ENCODE assay signal across 1 cellular context in the genomic region with DNA sequence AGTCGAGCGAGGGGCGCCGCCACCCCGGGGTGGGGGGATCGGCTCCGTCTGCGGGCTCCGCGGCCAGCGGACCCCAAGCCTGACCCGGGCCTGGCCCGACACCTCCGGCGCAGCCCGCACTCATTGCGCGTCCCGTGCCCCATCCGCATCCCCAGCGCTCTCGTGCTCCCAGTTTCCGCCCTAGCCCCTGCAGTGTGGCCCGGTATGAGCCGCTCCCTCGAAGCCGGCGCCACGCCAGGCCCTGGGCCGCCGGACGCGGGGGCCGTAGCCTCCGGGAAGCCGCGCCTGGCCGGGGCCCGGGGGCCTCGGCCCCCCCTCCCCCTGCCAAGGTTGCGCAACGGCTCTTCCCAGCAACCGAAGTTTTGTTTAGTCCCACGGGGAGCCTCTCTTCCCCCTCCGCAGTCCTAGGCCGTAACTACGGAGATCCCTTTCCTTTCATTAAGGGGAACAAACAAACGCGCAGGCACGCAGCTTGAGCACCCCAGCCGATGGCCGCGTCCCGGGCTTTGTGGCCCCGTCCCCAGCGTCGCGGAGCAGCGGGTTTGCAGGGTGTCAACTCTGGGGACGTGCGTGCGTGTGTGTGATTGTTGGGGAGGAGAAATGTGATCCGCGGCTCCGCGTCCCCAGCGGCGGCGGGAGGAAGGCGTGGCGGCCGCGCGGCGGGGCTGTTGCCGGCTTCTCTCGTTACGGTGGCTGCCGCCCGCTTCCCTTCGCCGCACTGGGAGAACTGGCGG.
TF ChIP-seq lines count a peak whose summit lies in the region.

No MANE protein-coding gene starts in this region.

TF ChIP-seq in HepG2, 621 proteins besides CTCF, POLR2A, EP300 and RAD21 (continued from another document and continues in another):
- TF ChIP-seq, protein P1, sequence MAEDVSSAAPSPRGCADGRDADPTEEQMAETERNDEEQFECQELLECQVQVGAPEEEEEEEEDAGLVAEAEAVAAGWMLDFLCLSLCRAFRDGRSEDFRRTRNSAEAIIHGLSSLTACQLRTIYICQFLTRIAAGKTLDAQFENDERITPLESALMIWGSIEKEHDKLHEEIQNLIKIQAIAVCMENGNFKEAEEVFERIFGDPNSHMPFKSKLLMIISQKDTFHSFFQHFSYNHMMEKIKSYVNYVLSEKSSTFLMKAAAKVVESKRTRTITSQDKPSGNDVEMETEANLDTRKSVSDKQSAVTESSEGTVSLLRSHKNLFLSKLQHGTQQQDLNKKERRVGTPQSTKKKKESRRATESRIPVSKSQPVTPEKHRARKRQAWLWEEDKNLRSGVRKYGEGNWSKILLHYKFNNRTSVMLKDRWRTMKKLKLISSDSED (CRISPR knock-in tag; IDR thresholded peaks at IDR 0.05): no peak
- TF ChIP-seq BHLHE40 (IDR thresholded peaks at IDR 0.05; ENCODE audit: low read length) (no peak; the same call in 1 of the 2 replicates), SETDB1 (CRISPR knock-in tag; IDR thresholded peaks at IDR 0.05; ENCODE audit: borderline replicate concordance) (no peak), ZNF563 (CRISPR knock-in tag; IDR thresholded peaks at IDR 0.05) (no peak; the same call in none of the 2 replicates), SSRP1 (CRISPR knock-in tag; IDR thresholded peaks at IDR 0.05) (no peak; the same call in none of the 2 replicates), PRPF4 (IDR thresholded peaks at IDR 0.05; ENCODE audit: low read depth, low read length, poor library complexity, severe bottlenecking) (no peak), RFX3 (CRISPR knock-in tag; IDR thresholded peaks at IDR 0.05) (no peak), SIX4 (CRISPR knock-in tag; IDR thresholded peaks at IDR 0.05) (no peak; the same call in 1 of the 2 replicates), SMAD1 (CRISPR knock-in tag; IDR thresholded peaks at IDR 0.05; ENCODE audit: borderline replicate concordance, low read depth) (no peak), NFRKB (IDR thresholded peaks at IDR 0.05) (no peak), HOXD1 (CRISPR knock-in tag; IDR thresholded peaks at IDR 0.05) (no peak), GZF1 (CRISPR knock-in tag; IDR thresholded peaks at IDR 0.05) (no peak), HOXA7 (CRISPR knock-in tag; IDR thresholded peaks at IDR 0.05) (no peak), CAMTA2 (CRISPR knock-in tag; IDR thresholded peaks at IDR 0.05; ENCODE audit: borderline replicate concordance) (0 out of 2 replicates have a peak, but pooled peaks have one; percentile 42), CCDC6 (CRISPR knock-in tag; IDR thresholded peaks at IDR 0.05) (peak; percentile 71), ZNF33A (CRISPR knock-in tag; IDR thresholded peaks at IDR 0.05; ENCODE audit: borderline replicate concordance) (no peak), YEATS2 (CRISPR knock-in tag; IDR thresholded peaks at IDR 0.05; ENCODE audit: borderline replicate concordance) (peak; percentile 39), ZFYVE20 (CRISPR knock-in tag; IDR thresholded peaks at IDR 0.05; ENCODE audit: borderline replicate concordance, low read depth) (no peak), ZNF572 (CRISPR knock-in tag; IDR thresholded peaks at IDR 0.05) (peak; percentile 68; the same call in 1 of the 2 replicates), SP1 (IDR thresholded peaks at IDR 0.05) (no peak), SP1 (CRISPR knock-in tag; IDR thresholded peaks at IDR 0.05) (no peak; the same call in 1 of the 2 replicates), FOXK2 (IDR thresholded peaks at IDR 0.05) (no peak), ZNF510 (CRISPR knock-in tag; IDR thresholded peaks at IDR 0.05; ENCODE audit: low read depth) (no peak), MYNN (CRISPR knock-in tag; IDR thresholded peaks at IDR 0.05; ENCODE audit: low read depth) (no peak), MEIS2 (CRISPR knock-in tag; IDR thresholded peaks at IDR 0.05) (0 out of 2 replicates have a peak, but pooled peaks have one; percentile 68), SIX1 (CRISPR knock-in tag; IDR thresholded peaks at IDR 0.05; ENCODE audit: borderline replicate concordance) (peak; percentile 86), RBM22 (optimal IDR thresholded peaks at IDR 0.05; ENCODE audit: low read length) (no peak), HMG20B (CRISPR knock-in tag; conservative IDR thresholded peaks at IDR 0.05) (0 out of 2 replicates have a peak, but pooled peaks have one; percentile 24), ZMYM4 (CRISPR knock-in tag; IDR thresholded peaks at IDR 0.05) (peak; percentile 80; the same call in 1 of the 2 replicates), ZNF234 (CRISPR knock-in tag; conservative IDR thresholded peaks at IDR 0.05) (no peak), ELF3 (CRISPR knock-in tag; IDR thresholded peaks at IDR 0.05) (peak; percentile 39; the same call in 1 of the 2 replicates), ZNF768 (CRISPR knock-in tag; IDR thresholded peaks at IDR 0.05) (peak; percentile 57; the same call in 1 of the 2 replicates), ZBTB7A (CRISPR knock-in tag; IDR thresholded peaks at IDR 0.05) (no peak; the same call in 1 of the 2 replicates), ZNF260 (CRISPR knock-in tag; IDR thresholded peaks at IDR 0.05; ENCODE audit: borderline replicate concordance, low read depth) (no peak), SMYD3 (CRISPR knock-in tag; IDR thresholded peaks at IDR 0.05) (no peak), KLF16 (CRISPR knock-in tag; IDR thresholded peaks at IDR 0.05) (peak in 1 of 2 experiments; percentile 26; a peak in 1 of 4 replicates), ZNF501 (CRISPR knock-in tag; IDR thresholded peaks at IDR 0.05) (peak; percentile 41; the same call in 1 of the 2 replicates)
- TF ChIP-seq, protein P2, sequence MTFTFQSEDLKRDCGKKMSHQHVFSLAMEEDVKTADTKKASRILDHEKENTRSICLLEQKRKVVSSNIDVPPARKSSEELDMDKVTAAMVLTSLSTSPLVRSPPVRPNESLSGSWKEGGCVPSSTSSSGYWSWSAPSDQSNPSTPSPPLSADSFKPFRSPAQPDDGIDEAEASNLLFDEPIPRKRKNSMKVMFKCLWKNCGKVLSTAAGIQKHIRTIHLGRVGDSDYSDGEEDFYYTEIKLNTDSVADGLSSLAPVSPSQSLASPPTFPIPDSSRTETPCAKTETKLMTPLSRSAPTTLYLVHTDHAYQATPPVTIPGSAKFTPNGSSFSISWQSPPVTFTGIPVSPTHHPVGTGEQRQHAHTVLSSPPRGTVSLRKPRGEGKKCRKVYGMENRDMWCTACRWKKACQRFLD (CRISPR knock-in tag; IDR thresholded peaks at IDR 0.05; ENCODE audit: borderline replicate concordance): no peak
- TF ChIP-seq, protein P3, sequence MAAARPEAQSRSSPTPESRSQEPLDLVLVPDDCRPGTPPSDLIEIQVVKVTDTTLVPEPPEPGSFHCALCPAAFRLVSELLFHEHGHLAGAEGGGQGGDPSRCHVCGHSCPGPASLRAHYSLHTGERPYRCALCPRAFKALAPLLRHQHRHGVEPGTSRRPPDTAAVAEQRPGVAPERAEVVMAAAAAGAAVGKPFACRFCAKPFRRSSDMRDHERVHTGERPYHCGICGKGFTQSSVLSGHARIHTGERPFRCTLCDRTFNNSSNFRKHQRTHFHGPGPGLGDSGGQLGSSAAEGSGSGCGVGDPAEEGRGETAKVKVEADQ (CRISPR knock-in tag; IDR thresholded peaks at IDR 0.05; ENCODE audit: borderline replicate concordance): 0 out of 2 replicates have a peak, but pooled peaks have one; percentile 39
- TF ChIP-seq, protein P4, sequence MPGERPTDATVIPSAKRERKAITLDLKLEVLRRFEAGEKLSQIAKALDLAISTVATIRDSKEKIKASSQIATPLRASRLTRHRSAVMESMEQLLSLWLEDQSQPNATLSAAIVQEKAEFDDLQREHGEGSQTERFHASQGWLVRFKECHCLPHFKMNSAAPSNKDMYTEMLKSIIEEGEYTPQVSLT (CRISPR knock-in tag; IDR thresholded peaks at IDR 0.05; ENCODE audit: borderline replicate concordance, low read depth): no peak; the same call in 1 of the 2 replicates
- TF ChIP-seq, protein P5, sequence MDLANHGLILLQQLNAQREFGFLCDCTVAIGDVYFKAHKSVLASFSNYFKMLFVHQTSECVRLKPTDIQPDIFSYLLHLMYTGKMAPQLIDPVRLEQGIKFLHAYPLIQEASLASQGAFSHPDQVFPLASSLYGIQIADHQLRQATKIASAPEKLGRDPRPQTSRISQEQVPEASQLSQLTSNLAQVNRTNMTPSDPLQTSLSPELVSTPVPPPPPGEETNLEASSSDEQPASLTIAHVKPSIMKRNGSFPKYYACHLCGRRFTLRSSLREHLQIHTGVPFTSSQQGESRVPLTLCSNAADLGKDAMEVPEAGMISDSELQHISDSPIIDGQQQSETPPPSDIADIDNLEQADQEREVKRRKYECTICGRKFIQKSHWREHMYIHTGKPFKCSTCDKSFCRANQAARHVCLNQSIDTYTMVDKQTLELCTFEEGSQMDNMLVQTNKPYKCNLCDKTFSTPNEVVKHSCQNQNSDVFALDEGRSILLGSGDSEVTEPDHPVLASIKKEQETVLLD (CRISPR knock-in tag; IDR thresholded peaks at IDR 0.05; ENCODE audit: low read depth): peak; percentile 67
- TF ChIP-seq, protein P6, sequence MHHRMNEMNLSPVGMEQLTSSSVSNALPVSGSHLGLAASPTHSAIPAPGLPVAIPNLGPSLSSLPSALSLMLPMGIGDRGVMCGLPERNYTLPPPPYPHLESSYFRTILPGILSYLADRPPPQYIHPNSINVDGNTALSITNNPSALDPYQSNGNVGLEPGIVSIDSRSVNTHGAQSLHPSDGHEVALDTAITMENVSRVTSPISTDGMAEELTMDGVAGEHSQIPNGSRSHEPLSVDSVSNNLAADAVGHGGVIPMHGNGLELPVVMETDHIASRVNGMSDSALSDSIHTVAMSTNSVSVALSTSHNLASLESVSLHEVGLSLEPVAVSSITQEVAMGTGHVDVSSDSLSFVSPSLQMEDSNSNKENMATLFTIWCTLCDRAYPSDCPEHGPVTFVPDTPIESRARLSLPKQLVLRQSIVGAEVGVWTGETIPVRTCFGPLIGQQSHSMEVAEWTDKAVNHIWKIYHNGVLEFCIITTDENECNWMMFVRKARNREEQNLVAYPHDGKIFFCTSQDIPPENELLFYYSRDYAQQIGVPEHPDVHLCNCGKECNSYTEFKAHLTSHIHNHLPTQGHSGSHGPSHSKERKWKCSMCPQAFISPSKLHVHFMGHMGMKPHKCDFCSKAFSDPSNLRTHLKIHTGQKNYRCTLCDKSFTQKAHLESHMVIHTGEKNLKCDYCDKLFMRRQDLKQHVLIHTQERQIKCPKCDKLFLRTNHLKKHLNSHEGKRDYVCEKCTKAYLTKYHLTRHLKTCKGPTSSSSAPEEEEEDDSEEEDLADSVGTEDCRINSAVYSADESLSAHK (CRISPR knock-in tag; IDR thresholded peaks at IDR 0.05; ENCODE audit: borderline replicate concordance): no peak
- TF ChIP-seq, protein P7, sequence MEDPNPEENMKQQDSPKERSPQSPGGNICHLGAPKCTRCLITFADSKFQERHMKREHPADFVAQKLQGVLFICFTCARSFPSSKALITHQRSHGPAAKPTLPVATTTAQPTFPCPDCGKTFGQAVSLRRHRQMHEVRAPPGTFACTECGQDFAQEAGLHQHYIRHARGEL (CRISPR knock-in tag; IDR thresholded peaks at IDR 0.05): no peak
- TF ChIP-seq, protein P8, sequence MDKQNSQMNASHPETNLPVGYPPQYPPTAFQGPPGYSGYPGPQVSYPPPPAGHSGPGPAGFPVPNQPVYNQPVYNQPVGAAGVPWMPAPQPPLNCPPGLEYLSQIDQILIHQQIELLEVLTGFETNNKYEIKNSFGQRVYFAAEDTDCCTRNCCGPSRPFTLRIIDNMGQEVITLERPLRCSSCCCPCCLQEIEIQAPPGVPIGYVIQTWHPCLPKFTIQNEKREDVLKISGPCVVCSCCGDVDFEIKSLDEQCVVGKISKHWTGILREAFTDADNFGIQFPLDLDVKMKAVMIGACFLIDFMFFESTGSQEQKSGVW (CRISPR knock-in tag; IDR thresholded peaks at IDR 0.05; ENCODE audit: borderline replicate concordance): no peak
- TF ChIP-seq, protein P9, sequence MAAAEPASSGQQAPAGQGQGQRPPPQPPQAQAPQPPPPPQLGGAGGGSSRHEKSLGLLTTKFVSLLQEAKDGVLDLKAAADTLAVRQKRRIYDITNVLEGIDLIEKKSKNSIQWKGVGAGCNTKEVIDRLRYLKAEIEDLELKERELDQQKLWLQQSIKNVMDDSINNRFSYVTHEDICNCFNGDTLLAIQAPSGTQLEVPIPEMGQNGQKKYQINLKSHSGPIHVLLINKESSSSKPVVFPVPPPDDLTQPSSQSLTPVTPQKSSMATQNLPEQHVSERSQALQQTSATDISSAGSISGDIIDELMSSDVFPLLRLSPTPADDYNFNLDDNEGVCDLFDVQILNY (CRISPR knock-in tag; conservative IDR thresholded peaks at IDR 0.05): 0 out of 2 replicates have a peak, but pooled peaks have one; percentile 39
- TF ChIP-seq, protein P10, sequence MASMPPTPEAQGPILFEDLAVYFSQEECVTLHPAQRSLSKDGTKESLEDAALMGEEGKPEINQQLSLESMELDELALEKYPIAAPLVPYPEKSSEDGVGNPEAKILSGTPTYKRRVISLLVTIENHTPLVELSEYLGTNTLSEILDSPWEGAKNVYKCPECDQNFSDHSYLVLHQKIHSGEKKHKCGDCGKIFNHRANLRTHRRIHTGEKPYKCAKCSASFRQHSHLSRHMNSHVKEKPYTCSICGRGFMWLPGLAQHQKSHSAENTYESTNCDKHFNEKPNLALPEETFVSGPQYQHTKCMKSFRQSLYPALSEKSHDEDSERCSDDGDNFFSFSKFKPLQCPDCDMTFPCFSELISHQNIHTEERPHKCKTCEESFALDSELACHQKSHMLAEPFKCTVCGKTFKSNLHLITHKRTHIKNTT (CRISPR knock-in tag; IDR thresholded peaks at IDR 0.05): no peak
- TF ChIP-seq, protein P11, sequence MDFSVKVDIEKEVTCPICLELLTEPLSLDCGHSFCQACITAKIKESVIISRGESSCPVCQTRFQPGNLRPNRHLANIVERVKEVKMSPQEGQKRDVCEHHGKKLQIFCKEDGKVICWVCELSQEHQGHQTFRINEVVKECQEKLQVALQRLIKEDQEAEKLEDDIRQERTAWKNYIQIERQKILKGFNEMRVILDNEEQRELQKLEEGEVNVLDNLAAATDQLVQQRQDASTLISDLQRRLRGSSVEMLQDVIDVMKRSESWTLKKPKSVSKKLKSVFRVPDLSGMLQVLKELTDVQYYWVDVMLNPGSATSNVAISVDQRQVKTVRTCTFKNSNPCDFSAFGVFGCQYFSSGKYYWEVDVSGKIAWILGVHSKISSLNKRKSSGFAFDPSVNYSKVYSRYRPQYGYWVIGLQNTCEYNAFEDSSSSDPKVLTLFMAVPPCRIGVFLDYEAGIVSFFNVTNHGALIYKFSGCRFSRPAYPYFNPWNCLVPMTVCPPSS (IDR thresholded peaks at IDR 0.05): no peak
- TF ChIP-seq, protein P12, sequence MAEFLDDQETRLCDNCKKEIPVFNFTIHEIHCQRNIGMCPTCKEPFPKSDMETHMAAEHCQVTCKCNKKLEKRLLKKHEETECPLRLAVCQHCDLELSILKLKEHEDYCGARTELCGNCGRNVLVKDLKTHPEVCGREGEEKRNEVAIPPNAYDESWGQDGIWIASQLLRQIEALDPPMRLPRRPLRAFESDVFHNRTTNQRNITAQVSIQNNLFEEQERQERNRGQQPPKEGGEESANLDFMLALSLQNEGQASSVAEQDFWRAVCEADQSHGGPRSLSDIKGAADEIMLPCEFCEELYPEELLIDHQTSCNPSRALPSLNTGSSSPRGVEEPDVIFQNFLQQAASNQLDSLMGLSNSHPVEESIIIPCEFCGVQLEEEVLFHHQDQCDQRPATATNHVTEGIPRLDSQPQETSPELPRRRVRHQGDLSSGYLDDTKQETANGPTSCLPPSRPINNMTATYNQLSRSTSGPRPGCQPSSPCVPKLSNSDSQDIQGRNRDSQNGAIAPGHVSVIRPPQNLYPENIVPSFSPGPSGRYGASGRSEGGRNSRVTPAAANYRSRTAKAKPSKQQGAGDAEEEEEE (CRISPR knock-in tag; IDR thresholded peaks at IDR 0.05; ENCODE audit: borderline replicate concordance): 0 out of 2 replicates have a peak, but pooled peaks have one; percentile 56
